ENCODE assay signal across 16 cellular contexts in the genomic region with DNA sequence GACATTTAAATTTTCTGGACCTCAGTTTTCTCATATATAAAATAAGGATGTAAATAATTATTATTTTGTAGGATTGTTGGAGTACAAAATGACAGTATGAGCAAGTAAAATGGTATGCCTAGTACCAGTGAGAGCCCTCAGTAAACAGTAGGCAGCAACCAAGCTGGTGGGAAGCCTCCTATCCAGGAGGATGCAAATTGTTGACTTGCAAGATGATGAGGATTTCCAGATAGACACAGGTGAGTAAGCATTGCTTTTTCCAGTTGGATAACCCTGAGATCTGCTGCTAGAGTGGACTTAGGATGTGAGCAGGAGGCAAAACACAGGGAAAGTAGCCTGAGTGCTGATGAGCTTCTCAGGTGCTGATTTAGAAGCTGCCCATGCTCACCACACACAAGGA. TPM values are rescaled to one million over a fixed set of nuclear protein-coding genes. Genes with fewer than 3 reads are reported as not detected.
A peak's percentile ranks its signal among the peaks of the same experiment; 100 is the strongest.
DNase-seq lines count a peak whose midpoint lies in the region; ATAC-seq, FAIRE-seq and TF ChIP-seq lines count a peak whose summit lies in the region.
"Had no signal": no experiment of that assay in that cellular context is flagged by ENCODE, and none has a peak within 500 bp of the region (broad histone marks: within the 10 kb centered on the region; RNA-seq: fewer than 3 reads in every experiment).

No MANE protein-coding gene starts in this region.

- peak; percentile 93 for DNase-seq in DMS53 (lab: John Stamatoyannopoulos, UW)
- DNase-seq in IMR-90 = no peak
- peak; percentile 89 for DNase-seq in NCI-H526 treated with DMSO at 0.1 percent for 48 hours (lab: John Stamatoyannopoulos, UW)
- DNase-seq in bronchial epithelial cell (ENCODE audit: low read depth) = no peak
- no peak for DNase-seq in activated CD4-positive, alpha-beta T cell treated with anti-CD3 and anti-CD28 coated beads for 1 hour
- no peak for DNase-seq in NAMALWA (ENCODE audit: low spot score)
- no peak for DNase-seq in SJCRH30
- DNase-seq: AML-193; CD8-positive, alpha-beta memory T cell; DND-41; GDM1; GOT3; H9 had no signal

- H3K36me3 ChIP-seq in IMR-90 (ENCODE audit: control insufficient read depth, insufficient read depth, low read length) = no peaks in the 10 kb centered on the region
- H3K36me3 ChIP-seq in bronchial epithelial cell (ENCODE audit: control insufficient read depth, insufficient read depth, low read length) = no peaks in the 10 kb centered on the region
- H3K36me3 ChIP-seq in SJCRH30 = no peaks in the 10 kb centered on the region
- H3K36me3 ChIP-seq: BLaER1 had no signal

- H4K5ac ChIP-seq in IMR-90 (ENCODE audit: low read depth, low read length) = no peak overlapping the region

- no peaks in the 10 kb centered on the region for H4K20me1 ChIP-seq in IMR-90 (ENCODE audit: insufficient read depth, low read length)
- H4K20me1 ChIP-seq: BLaER1 had no signal

- ATAC-seq in IMR-90 (ENCODE audit: low read depth) = no peak
- ATAC-seq in HG03469 (IDR thresholded peaks at IDR 0.05; ENCODE audit: unreplicated experiment) = no peak

- H3K27ac ChIP-seq in IMR-90 (ENCODE audit: insufficient read depth, low read length) (no peak overlapping the region), SJCRH30 (no peak overlapping the region)
- H3K27ac ChIP-seq: BLaER1 had no signal

- H3K27me3 ChIP-seq in IMR-90 (ENCODE audit: control insufficient read depth, insufficient read depth, low read length) (no peaks in the 10 kb centered on the region), bronchial epithelial cell (ENCODE audit: control insufficient read depth, insufficient read depth, low read length) (no peaks in the 10 kb centered on the region), SJCRH30 (peaks cover 32% of the 10 kb centered on the region)
- H3K27me3 ChIP-seq: BLaER1 had no signal

- H3K23ac ChIP-seq in IMR-90 (ENCODE audit: low read depth, low read length) = no peak overlapping the region

- no peaks in the 10 kb centered on the region for H3K79me1 ChIP-seq in IMR-90 (ENCODE audit: low read depth in 1 of 2, low read length in 2 of 2)

- no peak overlapping the region for H2AK5ac ChIP-seq in IMR-90 (ENCODE audit: low read depth, low read length)

- in situ Hi-C loops in IMR-90 (cut with MboI; ENCODE audit: low sequenced_read_pairs) = no loop called here

- intact Hi-C loops in IMR-90 (cut with micrococcal nuclease) = no loop called here

- no peak overlapping the region for H3K9ac ChIP-seq in IMR-90 (ENCODE audit: low read depth, low read length)
- H3K9ac ChIP-seq: BLaER1 had no signal

- H3K4me1 ChIP-seq in IMR-90 (ENCODE audit: control insufficient read depth, insufficient read depth, low read length) = peaks cover 4% of the 10 kb centered on the region
- H3K4me1 ChIP-seq in SJCRH30 = no peaks in the 10 kb centered on the region
- H3K4me1 ChIP-seq: BLaER1 had no signal

- no peak overlapping the region for H2BK120ac ChIP-seq in IMR-90 (ENCODE audit: low read depth, low read length)

- TF ChIP-seq RAD21 in IMR-90 (IDR thresholded peaks at IDR 0.05; ENCODE audit: low read length) = no peak

- no peak overlapping the region for H3K14ac ChIP-seq in IMR-90 (replicated peaks; ENCODE audit: low read depth, low read length)

- CTCF ChIA-PET in IMR-90 (lab: Yijun Ruan, JAX) = interaction anchor here (0.7 kb wide), 1 partner anchor 15 kb away, joined by 3 read pairs; no protein-coding TSS in a partner anchor

- TF ChIP-seq CTCF in IMR-90 (conservative IDR thresholded peaks at IDR 0.05; ENCODE audit: low read depth, low read length) (no peak), bronchial epithelial cell (IDR thresholded peaks at IDR 0.05; ENCODE audit: insufficient read depth, low read length, severe bottlenecking) (no peak)

- H3K18ac ChIP-seq in IMR-90 (ENCODE audit: low read depth, low read length) = no peak overlapping the region

- dilution Hi-C loops in IMR-90 (cut with HindIII; ENCODE audit: low sequenced_read_pairs, unreplicated experiment) = no loop called here

- H2BK15ac ChIP-seq in IMR-90 (ENCODE audit: low read depth, low read length) = no peak overlapping the region

- peak; percentile 94 for FAIRE-seq in bronchial epithelial cell (lab: Jason Lieb, UNC)
- FAIRE-seq: GM12892 had no signal

- H4K8ac ChIP-seq in IMR-90 (ENCODE audit: low read depth in 2 of 2, low read length in 2 of 2) = no peak overlapping the region

- H2BK20ac ChIP-seq in IMR-90 (ENCODE audit: low read depth, low read length) = no peak overlapping the region; the same call in 1 of the 2 replicates

- no peak overlapping the region for H3K4me3 ChIP-seq in IMR-90 (ENCODE audit: insufficient read depth, low read depth, low read length)
- H3K4me3 ChIP-seq in bronchial epithelial cell (ENCODE audit: low read depth, low read length) = no peak overlapping the region
- H3K4me3 ChIP-seq in SJCRH30 = no peak overlapping the region
- H3K4me3 ChIP-seq: BLaER1 had no signal

- POLR2A ChIA-PET in IMR-90 (lab: Charles Lee; ENCODE audit: unreplicated experiment) = no interaction called here

- H2AK9ac ChIP-seq in IMR-90 (replicated peaks; ENCODE audit: low read depth, low read length, poor library complexity) = no peak overlapping the region

- BruUV-seq in IMR-90 (replicated peaks; lab: Mats Ljungman, UMichigan) = no TSS peak

- H2AFZ ChIP-seq in IMR-90 (replicated peaks; ENCODE audit: low read length, poor library complexity) = no peak overlapping the region

- H3K9me1 ChIP-seq in IMR-90 (ENCODE audit: insufficient read depth, low read length) = no peaks in the 10 kb centered on the region; the same call in 1 of the 2 replicates

- no peak for TF ChIP-seq POLR2A in IMR-90 (IDR thresholded peaks at IDR 0.05; ENCODE audit: low read depth, low read length)

- H3K9me3 ChIP-seq in IMR-90 (ENCODE audit: control insufficient read depth, insufficient read depth, low read length) = no peaks in the 10 kb centered on the region
- H3K9me3 ChIP-seq in SJCRH30 (replicated peaks) = no peaks in the 10 kb centered on the region
- H3K9me3 ChIP-seq: BLaER1 had no signal

- H2BK5ac ChIP-seq in IMR-90 (ENCODE audit: low read depth, low read length, poor library complexity, severe bottlenecking) = no peak overlapping the region

- H3K4ac ChIP-seq in IMR-90 (ENCODE audit: low read depth, low read length) = no peak overlapping the region

- 0 out of 2 replicates have a peak overlapping the region, but pooled peaks have one; percentile 19 for H4K91ac ChIP-seq in IMR-90 (ENCODE audit: insufficient read depth, low read depth, low read length)

- H3K4me2 ChIP-seq in IMR-90 (ENCODE audit: low read depth, low read length) = no peak overlapping the region
- H3K4me2 ChIP-seq: BLaER1 had no signal

- no peak overlapping the region for H3K56ac ChIP-seq in IMR-90 (ENCODE audit: extremely low read depth, insufficient read depth, low read length)

TF ChIP-seq in IMR-90, 13 proteins besides CTCF, POLR2A, EP300 and RAD21:
- no peak for TF ChIP-seq MAZ (IDR thresholded peaks at IDR 0.05; ENCODE audit: borderline replicate concordance, low read depth, low read length)
- no peak for TF ChIP-seq CHD1 (IDR thresholded peaks at IDR 0.05; ENCODE audit: low read depth, low read length)
- TF ChIP-seq, protein P1, sequence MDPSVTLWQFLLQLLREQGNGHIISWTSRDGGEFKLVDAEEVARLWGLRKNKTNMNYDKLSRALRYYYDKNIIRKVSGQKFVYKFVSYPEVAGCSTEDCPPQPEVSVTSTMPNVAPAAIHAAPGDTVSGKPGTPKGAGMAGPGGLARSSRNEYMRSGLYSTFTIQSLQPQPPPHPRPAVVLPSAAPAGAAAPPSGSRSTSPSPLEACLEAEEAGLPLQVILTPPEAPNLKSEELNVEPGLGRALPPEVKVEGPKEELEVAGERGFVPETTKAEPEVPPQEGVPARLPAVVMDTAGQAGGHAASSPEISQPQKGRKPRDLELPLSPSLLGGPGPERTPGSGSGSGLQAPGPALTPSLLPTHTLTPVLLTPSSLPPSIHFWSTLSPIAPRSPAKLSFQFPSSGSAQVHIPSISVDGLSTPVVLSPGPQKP (IDR thresholded peaks at IDR 0.05; ENCODE audit: borderline replicate concordance, low read depth, low read length) = no peak
- TF ChIP-seq SMC3 (IDR thresholded peaks at IDR 0.05; ENCODE audit: low read depth, low read length) = no peak
- no peak for TF ChIP-seq CEBPB (IDR thresholded peaks at IDR 0.05; ENCODE audit: low read depth, low read length)
- TF ChIP-seq RFX5 (IDR thresholded peaks at IDR 0.05; ENCODE audit: low read depth, low read length) = no peak
- no peak for TF ChIP-seq MAFK (IDR thresholded peaks at IDR 0.05; ENCODE audit: low read depth, low read length)
- no peak for TF ChIP-seq NFE2L2 (IDR thresholded peaks at IDR 0.05; ENCODE audit: low read depth, low read length)
- TF ChIP-seq MXI1 (IDR thresholded peaks at IDR 0.05; ENCODE audit: borderline replicate concordance, low read depth, low read length) = no peak
- no peak for TF ChIP-seq FOS (IDR thresholded peaks at IDR 0.05; ENCODE audit: low read depth, low read length)
- TF ChIP-seq BHLHE40 (IDR thresholded peaks at IDR 0.05; ENCODE audit: low read depth, low read length) = no peak
- TF ChIP-seq, protein P2, sequence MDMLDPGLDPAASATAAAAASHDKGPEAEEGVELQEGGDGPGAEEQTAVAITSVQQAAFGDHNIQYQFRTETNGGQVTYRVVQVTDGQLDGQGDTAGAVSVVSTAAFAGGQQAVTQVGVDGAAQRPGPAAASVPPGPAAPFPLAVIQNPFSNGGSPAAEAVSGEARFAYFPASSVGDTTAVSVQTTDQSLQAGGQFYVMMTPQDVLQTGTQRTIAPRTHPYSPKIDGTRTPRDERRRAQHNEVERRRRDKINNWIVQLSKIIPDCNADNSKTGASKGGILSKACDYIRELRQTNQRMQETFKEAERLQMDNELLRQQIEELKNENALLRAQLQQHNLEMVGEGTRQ (IDR thresholded peaks at IDR 0.05; ENCODE audit: low read depth, low read length) = no peak
- TF ChIP-seq RCOR1 (IDR thresholded peaks at IDR 0.05; ENCODE audit: insufficient replicate concordance, low read length) = no peak

RNA-seq across cellular contexts. Expression of a gene that starts 28.2 kb away (rescaled TPM):
- total RNA-seq in IMR-90 (2012; rRNA removed) = 31.7 and 32.6 TPM in 2 replicates
- 17.1 and 20.1 TPM in 2 replicates for polyA plus RNA-seq in IMR-90 (2012; rRNA removed)
- polyA plus RNA-seq in IMR-90 (2012; cell fraction: cytosol; rRNA removed) = 4.4 and 5.0 TPM in 2 replicates
- 5.1 and 26.1 TPM in 2 replicates for polyA plus RNA-seq in IMR-90 (2012; cell fraction: nucleus; rRNA removed; ENCODE audit: low replicate concordance)
- 3.7 and 61.1 TPM in 2 replicates for total RNA-seq in bronchial epithelial cell
- 4.3 and 4.4 TPM in 2 replicates for total RNA-seq in SJCRH30 (2014; rRNA removed; shearing (Covaris generic))

RNA-seq across cellular contexts. Expression of a gene that starts 28.5 kb away (rescaled TPM):
- total RNA-seq in IMR-90 (2012; rRNA removed) (0.28 and 0.36 TPM in 2 replicates), bronchial epithelial cell (0.51 and 1.3 TPM in 2 replicates)
- polyA plus RNA-seq in IMR-90 (2012; rRNA removed) = 2.0 and 2.6 TPM in 2 replicates
- polyA plus RNA-seq in IMR-90 (2012; cell fraction: cytosol; rRNA removed) = 1.4 and 2.1 TPM in 2 replicates
- 5.1 and 8.9 TPM in 2 replicates for polyA plus RNA-seq in IMR-90 (2012; cell fraction: nucleus; rRNA removed; ENCODE audit: low replicate concordance)
- 0.13 TPM in 1 of 2 replicates, not detected in the other for total RNA-seq in SJCRH30 (2014; rRNA removed; shearing (Covaris generic))

Comparison
In these comparisons a context has a peak if more than half of its experiments do, and no peak if none do; other contexts are left out.
1. DNase-seq: peak in DMS53 (single experiment) and NCI-H526 treated with DMSO at 0.1 percent for 48 hours (single experiment); none in IMR-90 (single experiment), bronchial epithelial cell (single experiment), activated CD4-positive, alpha-beta T cell treated with anti-CD3 and anti-CD28 coated beads for 1 hour (single experiment), NAMALWA (single experiment) and SJCRH30 (0 of 2).